1 cellular context compared by ENCODE assay signal in the genomic region with DNA sequence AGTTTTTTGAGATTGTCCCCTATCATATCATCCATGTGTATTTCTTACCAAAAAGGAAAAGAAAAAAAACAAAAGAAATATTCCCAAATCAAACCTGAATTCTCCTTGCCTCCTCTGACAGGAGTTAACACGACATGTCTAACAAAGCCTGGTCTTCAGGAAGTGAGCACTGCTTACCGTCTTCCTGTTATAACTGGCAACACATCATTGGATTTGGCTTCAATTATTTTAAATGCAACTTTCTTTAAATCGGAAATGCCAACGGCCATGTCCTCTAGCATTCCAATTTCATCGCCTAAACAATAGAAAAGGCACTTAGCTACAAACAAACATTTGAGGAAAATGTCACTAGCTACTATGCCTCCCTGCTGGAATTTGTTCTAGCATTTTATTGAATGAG.
TF ChIP-seq lines count a peak whose summit lies in the region.

No MANE protein-coding gene starts in this region.

TF ChIP-seq in GM23338, 12 proteins besides CTCF, POLR2A, EP300 and RAD21 (continued from another document):
- TF ChIP-seq ZNF462 (CRISPR knock-in tag; IDR thresholded peaks at IDR 0.05) (no peak), EZH2 (IDR thresholded peaks at IDR 0.05; ENCODE audit: low read depth, unreplicated experiment) (no peak), EZH2phosphoT487 (IDR thresholded peaks at IDR 0.05; ENCODE audit: unreplicated experiment) (no peak), NANOG (IDR thresholded peaks at IDR 0.05; ENCODE audit: borderline replicate concordance) (no peak), JUNB (IDR thresholded peaks at IDR 0.05; ENCODE audit: unreplicated experiment) (no peak), REST (IDR thresholded peaks at IDR 0.05; ENCODE audit: unreplicated experiment) (no peak)
- TF ChIP-seq, protein P1, sequence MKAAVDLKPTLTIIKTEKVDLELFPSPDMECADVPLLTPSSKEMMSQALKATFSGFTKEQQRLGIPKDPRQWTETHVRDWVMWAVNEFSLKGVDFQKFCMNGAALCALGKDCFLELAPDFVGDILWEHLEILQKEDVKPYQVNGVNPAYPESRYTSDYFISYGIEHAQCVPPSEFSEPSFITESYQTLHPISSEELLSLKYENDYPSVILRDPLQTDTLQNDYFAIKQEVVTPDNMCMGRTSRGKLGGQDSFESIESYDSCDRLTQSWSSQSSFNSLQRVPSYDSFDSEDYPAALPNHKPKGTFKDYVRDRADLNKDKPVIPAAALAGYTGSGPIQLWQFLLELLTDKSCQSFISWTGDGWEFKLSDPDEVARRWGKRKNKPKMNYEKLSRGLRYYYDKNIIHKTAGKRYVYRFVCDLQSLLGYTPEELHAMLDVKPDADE (IDR thresholded peaks at IDR 0.05), result no peak
